ENCODE assay signal across 11 cellular contexts in genomic region chr11:117600976-117601708, GRCh38.
"Had no signal": no experiment of that assay in that cellular context is flagged by ENCODE, and none has a peak within 500 bp of the region (broad histone marks: within the 10 kb centered on the region; RNA-seq: fewer than 3 reads in every experiment).

No MANE protein-coding gene starts in this region.

- H3K4me1 ChIP-seq: esophagus squamous epithelium, left lung had no signal

- ATAC-seq: left lung, T-helper 17 cell had no signal

- H3K9me3 ChIP-seq: esophagus squamous epithelium, left lung had no signal

- H3K27ac ChIP-seq: brain microvascular endothelial cell, esophagus squamous epithelium, left lung had no signal

- DNase-seq: activated CD4-positive, alpha-beta T cell treated with anti-CD3 and anti-CD28 coated beads, Interleukin-2, amount 10 ng/mL, durations not matched to agents 7 days and 5 days; activated CD4-positive, CD25-positive, alpha-beta regulatory T cell; activated CD8-positive, alpha-beta memory T cell treated with anti-CD3 and anti-CD28 coated beads for 24 hours; activated T-cell treated with anti-CD3 and anti-CD28 coated beads for 4 hours; brain microvascular endothelial cell; esophagus squamous epithelium; foreskin fibroblast; left lung; stimulated activated CD4-positive, alpha-beta T cell treated with anti-CD3 and anti-CD28 coated beads, Interleukin-15, amount 100 ng/mL, for 24 hours; stimulated activated CD4-positive, alpha-beta T cell treated with anti-CD3 and anti-CD28 coated beads, Interleukin-4, amount 100 ng/mL, for 24 hours; T-helper 17 cell had no signal

- H3K4me3 ChIP-seq: esophagus squamous epithelium, left lung had no signal

- H3K36me3 ChIP-seq: brain microvascular endothelial cell, esophagus squamous epithelium, left lung had no signal
